ENCODE assay signal across 8 cellular contexts in the genomic region with DNA sequence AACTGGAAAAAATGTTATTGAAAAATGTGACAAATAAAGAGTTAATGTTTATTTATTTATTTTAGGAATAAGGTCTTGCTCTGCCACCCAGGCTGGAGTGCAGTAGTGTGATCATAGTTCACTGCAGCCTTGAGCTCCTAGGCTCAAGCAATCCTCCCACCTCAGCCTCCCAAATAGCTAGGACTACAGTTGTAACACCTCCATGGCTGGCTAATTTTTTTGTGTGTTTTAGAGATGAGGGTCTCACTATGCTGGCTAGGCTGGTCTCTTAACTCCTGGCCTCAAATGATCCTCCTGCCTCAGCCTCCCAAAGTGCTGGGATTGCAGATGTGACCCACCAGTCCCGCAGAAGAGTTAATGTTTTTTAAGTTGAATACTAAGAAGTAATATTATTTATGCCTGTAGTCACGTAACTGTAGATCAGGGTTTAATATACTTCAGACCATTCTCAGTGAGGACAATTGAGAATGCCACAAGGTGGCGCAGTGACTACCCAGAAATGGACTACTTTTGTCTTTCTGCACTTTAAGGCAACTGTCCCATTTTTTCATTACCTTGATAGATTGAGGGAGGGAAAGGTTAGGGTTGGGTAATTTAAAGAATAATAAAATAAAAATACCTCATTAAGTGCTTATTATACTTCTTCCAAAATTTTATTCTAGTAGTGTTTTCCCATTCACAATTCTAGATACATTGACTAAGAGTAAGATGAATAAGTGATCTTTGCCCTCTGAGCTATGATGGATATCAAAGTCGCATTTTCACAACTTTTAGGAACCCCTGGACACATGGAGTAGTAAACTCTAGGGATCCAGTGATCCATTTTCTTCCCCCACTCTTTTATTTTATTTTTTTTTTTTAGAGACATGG. TPM values are rescaled to one million over a fixed set of nuclear protein-coding genes. Genes with fewer than 3 reads are reported as not detected.
DNase-seq lines count a peak whose midpoint lies in the region; ATAC-seq, FAIRE-seq and TF ChIP-seq lines count a peak whose summit lies in the region.

No MANE protein-coding gene starts in this region.

- H3K36me3 ChIP-seq in MM.1S (replicated peaks; ENCODE audit: insufficient read depth, low read length) (no peaks in the 10 kb centered on the region), right atrium auricular region (no peaks in the 10 kb centered on the region), small intestine (ENCODE audit: control insufficient read depth in 2 of 2, insufficient read depth in 2 of 2, low read length in 2 of 2) (peaks cover under 1 to 11% of the 10 kb centered on the region in 2 donors)

- no peaks in the 10 kb centered on the region for H4K20me1 ChIP-seq in MM.1S (ENCODE audit: insufficient read depth, low read length)

- no peak overlapping the region for H3K27ac ChIP-seq in MM.1S (ENCODE audit: low read length)
- no peak overlapping the region for H3K27ac ChIP-seq in right atrium auricular region
- peak overlapping the region in 1 of 2 donors; percentile 1 for H3K27ac ChIP-seq in small intestine (ENCODE audit: low read depth in 1 of 2, low read length in 1 of 2)

- H3K27ac Mint-ChIP-seq in activated naive CD8-positive, alpha-beta T cell treated with anti-CD3 and anti-CD28 coated beads, Interleukin-2, amount 10 ng/mL, durations not matched to agents 7 days and 5 days, result no peak overlapping the region

- H3K4me3 Mint-ChIP-seq in activated naive CD8-positive, alpha-beta T cell treated with anti-CD3 and anti-CD28 coated beads, Interleukin-2, amount 10 ng/mL, durations not matched to agents 7 days and 5 days, result no peak overlapping the region

- no peak for FAIRE-seq in small intestine (lab: Jason Lieb, UNC)

- no peak overlapping the region for H3K9ac ChIP-seq in MM.1S (ENCODE audit: low read length)

- H3K27me3 ChIP-seq in MM.1S (replicated peaks; ENCODE audit: insufficient read depth, low read length) (peaks cover 15% of the 10 kb centered on the region; the same call in 1 of the 2 replicates), right atrium auricular region (no peaks in the 10 kb centered on the region), small intestine (ENCODE audit: control insufficient read depth in 2 of 2, insufficient read depth in 2 of 2, low read length in 2 of 2) (peaks cover 0 to 2% of the 10 kb centered on the region in 2 donors)

- no peaks in the 10 kb centered on the region for H3K9me3 Mint-ChIP-seq in activated naive CD8-positive, alpha-beta T cell treated with anti-CD3 and anti-CD28 coated beads, Interleukin-2, amount 10 ng/mL, durations not matched to agents 7 days and 5 days

- no peaks in the 10 kb centered on the region for H3K36me3 Mint-ChIP-seq in activated naive CD8-positive, alpha-beta T cell treated with anti-CD3 and anti-CD28 coated beads, Interleukin-2, amount 10 ng/mL, durations not matched to agents 7 days and 5 days

- POLR2A ChIA-PET in activated naive CD8-positive, alpha-beta T cell treated with anti-CD3 and anti-CD28 coated beads, Interleukin-2, amount 10 ng/mL, durations not matched to agents 7 days and 5 days (lab: Charles Lee), result interaction anchor here (0.6 kb wide), 2 partner anchors 275 to 510 kb away, joined by 3 read pairs; no protein-coding TSS in a partner anchor

- H3K4me1 ChIP-seq in MM.1S (ENCODE audit: low read length) (peaks cover 7% of the 10 kb centered on the region; the same call in 1 of the 2 replicates), right atrium auricular region (no peaks in the 10 kb centered on the region), small intestine (ENCODE audit: control insufficient read depth in 2 of 2, insufficient read depth in 1 of 2, low read depth in 1 of 2, low read length in 1 of 2) (peaks cover 0 to 7% of the 10 kb centered on the region in 2 donors)

- ATAC-seq in activated naive CD8-positive, alpha-beta T cell treated with anti-CD3 and anti-CD28 coated beads, Interleukin-2, amount 10 ng/mL, durations not matched to agents 7 days and 5 days (ENCODE audit: low read depth), result peak; percentile 61
- no peak for ATAC-seq in GM19351 (IDR thresholded peaks at IDR 0.05; ENCODE audit: unreplicated experiment)

- peaks cover 11% of the 10 kb centered on the region for H3K4me1 Mint-ChIP-seq in activated naive CD8-positive, alpha-beta T cell treated with anti-CD3 and anti-CD28 coated beads, Interleukin-2, amount 10 ng/mL, durations not matched to agents 7 days and 5 days

- H2AFZ ChIP-seq in MM.1S (ENCODE audit: low read length), result no peak overlapping the region

- WGBS in small intestine, 3 donors, result 20 to 27% (median 23%) methylated on average over 4 of the region's 4 CpGs

- DNase-seq in EH (ENCODE audit: low read depth), result peak; percentile 75
- peak; percentile 66 for DNase-seq in MM.1S
- DNase-seq in SKM-1 (lab: John Stamatoyannopoulos, UW; ENCODE audit: unreplicated experiment), result peak; percentile 27
- peak; percentile 45 for DNase-seq in activated naive CD8-positive, alpha-beta T cell treated with anti-CD3 and anti-CD28 coated beads, Interleukin-2, amount 10 ng/mL, durations not matched to agents 7 days and 5 days
- peak; percentile 84 for DNase-seq in right atrium auricular region (ENCODE audit: low spot score)
- DNase-seq in small intestine, result peak; percentile 66
- DNase-seq in epidermal melanocyte (ENCODE audit: insufficient read length, low spot score), result no peak

- no peaks in the 10 kb centered on the region for H3K9me2 ChIP-seq in MM.1S (replicated peaks; ENCODE audit: insufficient read depth, low read length)

- H3K9me3 ChIP-seq in MM.1S (replicated peaks; ENCODE audit: insufficient read depth, low read length) (no peaks in the 10 kb centered on the region), right atrium auricular region (no peaks in the 10 kb centered on the region), small intestine (ENCODE audit: control insufficient read depth, low read depth) (no peaks in the 10 kb centered on the region)

- H3F3A ChIP-seq in MM.1S (ENCODE audit: insufficient read depth, low read length), result peaks cover 6% of the 10 kb centered on the region; the same call in 1 of the 2 replicates

- TF ChIP-seq CTCF in MM.1S (IDR thresholded peaks at IDR 0.05; ENCODE audit: low read length) (peak; percentile 79), right atrium auricular region (IDR thresholded peaks at IDR 0.05) (peak; percentile 35 to 85)

- no peak overlapping the region for H3K4me2 ChIP-seq in MM.1S (ENCODE audit: low read depth, low read length)

- H3K4me3 ChIP-seq in MM.1S (ENCODE audit: low read length), result no peak overlapping the region
- H3K4me3 ChIP-seq in right atrium auricular region, result no peak overlapping the region
- H3K4me3 ChIP-seq in small intestine (ENCODE audit: low read depth in 1 of 2, low read length in 2 of 2), result peak overlapping the region in 1 of 2 donors; percentile 89

- peaks cover 53% of the 10 kb centered on the region for H3K27me3 Mint-ChIP-seq in activated naive CD8-positive, alpha-beta T cell treated with anti-CD3 and anti-CD28 coated beads, Interleukin-2, amount 10 ng/mL, durations not matched to agents 7 days and 5 days

- no peaks in the 10 kb centered on the region for H3K79me2 ChIP-seq in MM.1S (ENCODE audit: low read length)

RNA-seq across cellular contexts. Expression of a gene that starts 6.0 kb away (rescaled TPM):
- total RNA-seq in activated naive CD8-positive, alpha-beta T cell treated with anti-CD3 and anti-CD28 coated beads, Interleukin-2, amount 10 ng/mL, durations not matched to agents 7 days and 5 days, result not detected
- not detected for total RNA-seq in right atrium auricular region
- 100 to 1,000 TPM; 178 to 547 (median 269) TPM for polyA plus RNA-seq in small intestine

RNA-seq across cellular contexts. Expression of a gene that starts 41.4 kb away (rescaled TPM):
- total RNA-seq in activated naive CD8-positive, alpha-beta T cell treated with anti-CD3 and anti-CD28 coated beads, Interleukin-2, amount 10 ng/mL, durations not matched to agents 7 days and 5 days, result 1 to 10 TPM; 2.0 to 3.7 TPM
- 100 to 1,000 TPM in 1 of 2 donors, 10 to 100 TPM in 1; 84.0 to 182 TPM for total RNA-seq in right atrium auricular region
- polyA plus RNA-seq in small intestine, result 10 to 100 TPM in 2 of 3 donors, 1 to 10 TPM in 1; 9.4 to 28.7 (median 15.1) TPM

Comparison
In these comparisons a context has a peak if more than half of its experiments do, and no peak if none do; other contexts are left out.
1. RNA of a gene that starts 41.4 kb away (total RNA-seq): 84.0 to 182 TPM in right atrium auricular region; 2.0 to 3.7 TPM in activated naive CD8-positive, alpha-beta T cell treated with anti-CD3 and anti-CD28 coated beads, Interleukin-2, amount 10 ng/mL, durations not matched to agents 7 days and 5 days; every median in the first group is over 10 times any median in the second.